ENCODE assay signal across 12 cellular contexts in the genomic region with DNA sequence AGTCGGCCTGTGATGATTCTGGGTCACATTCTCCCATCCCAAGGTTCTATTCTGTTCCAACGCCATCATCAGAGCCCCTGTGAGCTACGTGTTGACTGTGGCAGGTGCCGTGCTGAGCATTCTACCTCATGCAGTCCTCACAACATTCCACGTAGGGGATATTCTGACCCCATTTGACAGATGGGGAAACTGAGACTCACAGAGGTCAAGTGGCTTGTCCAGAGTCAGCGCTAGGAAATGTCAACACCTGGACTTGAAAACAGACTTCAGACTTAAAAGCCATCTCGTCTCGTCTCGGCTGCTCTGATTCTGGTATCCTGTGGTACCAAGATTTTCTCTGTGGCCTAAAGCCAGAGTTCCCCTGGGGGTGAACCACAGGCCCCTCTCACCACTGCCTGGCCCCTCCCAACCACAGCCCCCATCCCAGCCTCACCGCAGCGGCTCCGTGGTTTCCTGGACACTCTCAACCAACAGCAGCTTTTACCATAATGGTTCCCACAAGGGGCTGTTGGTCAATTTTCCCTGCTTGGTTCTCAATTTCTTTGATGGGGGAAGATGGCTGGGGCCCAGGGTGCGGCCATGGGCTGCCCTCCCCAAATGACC. TPM values are rescaled to one million over a fixed set of nuclear protein-coding genes. Genes with fewer than 3 reads are reported as not detected.
DNase-seq lines count a peak whose midpoint lies in the region; ATAC-seq and TF ChIP-seq lines count a peak whose summit lies in the region.
"Had no signal": no experiment of that assay in that cellular context is flagged by ENCODE, and none has a peak within 500 bp of the region (broad histone marks: within the 10 kb centered on the region; RNA-seq: fewer than 3 reads in every experiment).

No MANE protein-coding gene starts in this region.

- POLR2A ChIA-PET in activated CD8-positive, alpha-beta T cell treated with anti-CD3 and anti-CD28 coated beads for 36 hours (lab: Charles Lee) = no interaction called here

- peak; percentile 60 for ATAC-seq in HG02981 (IDR thresholded peaks at IDR 0.05; ENCODE audit: unreplicated experiment)
- no peak for ATAC-seq in activated CD8-positive, alpha-beta T cell treated with anti-CD3 and anti-CD28 coated beads for 36 hours
- ATAC-seq in stimulated activated memory B cell treated with anti-CD40 and anti-IgM and Interleukin-4, amounts not matched to agents 10 μg/mL and 1 μg/mL and 100 μg/mL, for 72 hours = peak; percentile 76
- ATAC-seq: Panc1 had no signal

- H3K4me3 Mint-ChIP-seq in activated CD8-positive, alpha-beta T cell treated with anti-CD3 and anti-CD28 coated beads for 36 hours = no peak overlapping the region
- H3K4me3 Mint-ChIP-seq in stimulated activated memory B cell treated with anti-CD40 and anti-IgM and Interleukin-4, amounts not matched to agents 10 μg/mL and 1 μg/mL and 100 μg/mL, for 72 hours = no peak overlapping the region
- H3K4me3 Mint-ChIP-seq: brain, endodermal cell had no signal

- intact Hi-C loops in activated CD8-positive, alpha-beta T cell treated with anti-CD3 and anti-CD28 coated beads for 36 hours (cut with micrococcal nuclease) = no loop called here

- H3K27ac Mint-ChIP-seq in activated CD8-positive, alpha-beta T cell treated with anti-CD3 and anti-CD28 coated beads for 36 hours = no peak overlapping the region
- H3K27ac Mint-ChIP-seq in stimulated activated memory B cell treated with anti-CD40 and anti-IgM and Interleukin-4, amounts not matched to agents 10 μg/mL and 1 μg/mL and 100 μg/mL, for 72 hours = no peak overlapping the region
- H3K27ac Mint-ChIP-seq: endodermal cell had no signal

- no peaks in the 10 kb centered on the region for H3K36me3 Mint-ChIP-seq in activated CD8-positive, alpha-beta T cell treated with anti-CD3 and anti-CD28 coated beads for 36 hours (ENCODE audit: low read depth)
- H3K36me3 Mint-ChIP-seq in stimulated activated memory B cell treated with anti-CD40 and anti-IgM and Interleukin-4, amounts not matched to agents 10 μg/mL and 1 μg/mL and 100 μg/mL, for 72 hours = no peaks in the 10 kb centered on the region

- no peak for TF ChIP-seq CTCF in activated CD8-positive, alpha-beta T cell treated with anti-CD3 and anti-CD28 coated beads for 36 hours (IDR thresholded peaks at IDR 0.05)

- CTCF ChIA-PET in activated CD8-positive, alpha-beta T cell treated with anti-CD3 and anti-CD28 coated beads for 36 hours (lab: Charles Lee) = interaction anchor here (1.3 to 1.4 kb wide), 2 partner anchors 60 to 86 kb away, joined by 4 read pairs; no protein-coding TSS in a partner anchor

- peaks cover 4% of the 10 kb centered on the region for H3K9me3 Mint-ChIP-seq in activated CD8-positive, alpha-beta T cell treated with anti-CD3 and anti-CD28 coated beads for 36 hours
- H3K9me3 Mint-ChIP-seq in stimulated activated memory B cell treated with anti-CD40 and anti-IgM and Interleukin-4, amounts not matched to agents 10 μg/mL and 1 μg/mL and 100 μg/mL, for 72 hours = peaks cover 3% of the 10 kb centered on the region
- H3K9me3 Mint-ChIP-seq: endodermal cell had no signal

- peaks cover 3% of the 10 kb centered on the region for H3K4me1 Mint-ChIP-seq in activated CD8-positive, alpha-beta T cell treated with anti-CD3 and anti-CD28 coated beads for 36 hours (ENCODE audit: low read depth)
- peaks cover 17% of the 10 kb centered on the region for H3K4me1 Mint-ChIP-seq in stimulated activated memory B cell treated with anti-CD40 and anti-IgM and Interleukin-4, amounts not matched to agents 10 μg/mL and 1 μg/mL and 100 μg/mL, for 72 hours

- peak; percentile 49 to 57 for DNase-seq in activated T-cell treated with anti-CD3 and anti-CD28 coated beads, Interleukin-2, amount 50 U/mL, for 48 hours
- no peak for DNase-seq in activated T-cell treated with anti-CD3 and anti-CD28 coated beads for 4 hours
- DNase-seq in activated CD8-positive, alpha-beta T cell treated with anti-CD3 and anti-CD28 coated beads for 36 hours = peak; percentile 40
- DNase-seq in dermis blood vessel endothelial cell = no peak
- DNase-seq in AG08395 (ENCODE audit: low spot score) = no peak
- no peak for DNase-seq in NCI-H1092 treated with DMSO at 0.1 percent for 48 hours (lab: John Stamatoyannopoulos, UW)
- DNase-seq: DMS53, endodermal cell had no signal

- peaks cover 8% of the 10 kb centered on the region for H3K27me3 Mint-ChIP-seq in activated CD8-positive, alpha-beta T cell treated with anti-CD3 and anti-CD28 coated beads for 36 hours
- peaks cover 88% of the 10 kb centered on the region for H3K27me3 Mint-ChIP-seq in stimulated activated memory B cell treated with anti-CD40 and anti-IgM and Interleukin-4, amounts not matched to agents 10 μg/mL and 1 μg/mL and 100 μg/mL, for 72 hours
- H3K27me3 Mint-ChIP-seq: brain had no signal

RNA-seq across cellular contexts. Expression of a gene that starts 39.6 kb away (rescaled TPM):
- total RNA-seq in activated CD8-positive, alpha-beta T cell treated with anti-CD3 and anti-CD28 coated beads for 36 hours = under 1 TPM; 0.04 to 0.14 TPM
- 22.0 and 55.3 TPM in 2 replicates for total RNA-seq in dermis blood vessel endothelial cell

Comparison
In these comparisons a context has a peak if more than half of its experiments do, and no peak if none do; other contexts are left out.
1. DNase-seq: peak in activated T-cell treated with anti-CD3 and anti-CD28 coated beads, Interleukin-2, amount 50 U/mL, for 48 hours (2 of 2) and activated CD8-positive, alpha-beta T cell treated with anti-CD3 and anti-CD28 coated beads for 36 hours (single experiment); none in activated T-cell treated with anti-CD3 and anti-CD28 coated beads for 4 hours (single experiment), dermis blood vessel endothelial cell (single experiment), AG08395 (single experiment) and NCI-H1092 treated with DMSO at 0.1 percent for 48 hours (single experiment).
2. RNA of a gene that starts 39.6 kb away (total RNA-seq): 22.0 to 55.3 TPM in dermis blood vessel endothelial cell; 0.04 to 0.14 TPM in activated CD8-positive, alpha-beta T cell treated with anti-CD3 and anti-CD28 coated beads for 36 hours; every median in the first group is over 10 times any median in the second.